Comparison of ENCODE assay signal across 10 cellular contexts in the genomic region with DNA sequence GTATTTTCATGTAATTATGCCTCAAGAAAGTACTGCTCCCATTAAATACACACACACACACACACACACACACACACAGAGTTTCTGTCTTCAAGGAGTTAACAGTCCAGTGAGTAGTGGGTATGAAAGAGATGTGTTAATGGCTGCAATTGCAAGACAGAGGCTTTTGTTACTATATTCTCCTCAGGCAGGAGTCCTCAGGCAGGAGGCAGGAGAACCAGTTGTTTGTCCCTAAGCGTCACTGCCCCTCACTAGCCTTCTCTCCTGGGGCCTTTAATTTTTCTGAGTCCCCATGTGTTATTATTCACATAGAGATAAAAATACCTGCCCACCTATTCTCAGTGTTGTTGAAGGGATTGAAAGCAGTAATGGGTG. TPM values are rescaled to one million over a fixed set of nuclear protein-coding genes. Genes with fewer than 3 reads are reported as not detected.
DNase-seq lines count a peak whose midpoint lies in the region; ATAC-seq, FAIRE-seq and TF ChIP-seq lines count a peak whose summit lies in the region.
"Had no signal": no experiment of that assay in that cellular context is flagged by ENCODE, and none has a peak within 500 bp of the region (broad histone marks: within the 10 kb centered on the region; RNA-seq: fewer than 3 reads in every experiment).

No MANE protein-coding gene starts in this region.

- H3K79me2 ChIP-seq in GM12878 (ENCODE audit: control insufficient read depth, insufficient read depth, low read length) = peaks cover 9% of the 10 kb centered on the region

- H3K27ac ChIP-seq in BLaER1 (peak overlapping the region; percentile 100), GM12878 (ENCODE audit: control insufficient read depth, insufficient read depth) (peak overlapping the region; percentile 100)

- intact Hi-C loops in GM12878 (cut with micrococcal nuclease; ENCODE audit: unreplicated experiment) = loop anchor here (1.0 to 5.0 kb wide), 6 partner anchors 7 to 294 kb away; no protein-coding TSS in a partner anchor

- WGBS in GM12878 (ENCODE audit: insufficient coverage, insufficient replicate concordance, low lambda C conversion rate, missing lambda C conversion rate) = 93% methylated on average over 1 of the region's 1 CpG

- no peak for TF ChIP-seq POLR2A in GM12878 (IDR thresholded peaks at IDR 0.05; ENCODE audit: low read depth, low read length)

- H3K4me3 Mint-ChIP-seq in naive thymus-derived CD8-positive, alpha-beta T cell = peak overlapping the region; percentile 61 to 97 (median 80)

- SMC1A ChIA-PET in GM12878 (lab: Charles Lee; ENCODE audit: uncharacterized antibody, unreplicated experiment) = interaction anchor here (0.7 to 4.9 kb wide), 12 partner anchors 8 to 259 kb away, joined by 3 to 134 read pairs (median 4); no protein-coding TSS in a partner anchor

- H3K9me3 Mint-ChIP-seq in naive thymus-derived CD8-positive, alpha-beta T cell = peaks cover 0 to 4% (median 0%) of the 10 kb centered on the region in 9 donors

- H3K4me1 ChIP-seq in BLaER1 (peaks cover 90% of the 10 kb centered on the region), GM12878 (ENCODE audit: control insufficient read depth, insufficient read depth, low read length) (peaks cover 75% of the 10 kb centered on the region)

- H4K20me1 ChIP-seq in BLaER1 = no peaks in the 10 kb centered on the region
- H4K20me1 ChIP-seq in GM12878 (ENCODE audit: control insufficient read depth, insufficient read depth) = no peaks in the 10 kb centered on the region

- H3K27me3 ChIP-seq in BLaER1 (no peaks in the 10 kb centered on the region), GM12878 (replicated peaks in 1 of 2; ENCODE audit: control insufficient read depth in 2 of 2, insufficient read depth in 2 of 2, low read length in 1 of 2) (no peaks in the 10 kb centered on the region)

- peak overlapping the region; percentile 99 for H3K9ac ChIP-seq in BLaER1
- H3K9ac ChIP-seq in GM12878 (ENCODE audit: control insufficient read depth, insufficient read depth, low read length) = peak overlapping the region; percentile 90

- H3K36me3 ChIP-seq in BLaER1 (peaks cover 23% of the 10 kb centered on the region), GM12878 (ENCODE audit: control insufficient read depth in 2 of 2, insufficient read depth in 2 of 2, low read length in 1 of 2) (peaks cover under 1 to 2% of the 10 kb centered on the region in 2 experiments; a peak in 3 of 4 replicates)

- H3K36me3 Mint-ChIP-seq in naive thymus-derived CD8-positive, alpha-beta T cell = peaks cover 0 to 6% (median 3%) of the 10 kb centered on the region in 3 donors

- no peaks in the 10 kb centered on the region for H3K9me3 ChIP-seq in BLaER1
- H3K9me3 ChIP-seq in GM12878 (replicated peaks; ENCODE audit: control insufficient read depth, insufficient read depth, low read length) = no peaks in the 10 kb centered on the region
- H3K9me3 ChIP-seq: SK-N-SH had no signal

- DNase-seq in HT-29 (ENCODE audit: low spot score) (peak; percentile 4), GM12878 (ENCODE audit: low read depth, low spot score) (no peak), NOMO-1 treated with DMSO at 0.1 percent for 48 hours (lab: John Stamatoyannopoulos, UW; ENCODE audit: unreplicated experiment) (no peak), iPS-NIHi7 (ENCODE audit: extremely low spot score) (no peak), NCI-H2081 (lab: John Stamatoyannopoulos, UW) (no peak)
- peak in 1 of 10 donors; percentile 14 for DNase-seq in naive thymus-derived CD8-positive, alpha-beta T cell
- DNase-seq in NK-92 treated with Interleukin-12 subunit alpha and Interleukin-12 subunit beta, amount 100 ng/mL, for 24 hours (lab: John Stamatoyannopoulos, UW) = no peak

- H3K27me3 Mint-ChIP-seq in naive thymus-derived CD8-positive, alpha-beta T cell = peaks cover 0 to 4% (median 0%) of the 10 kb centered on the region in 5 donors

- no peak for TF ChIP-seq RAD21 in GM12878 (IDR thresholded peaks at IDR 0.05; ENCODE audit: insufficient read depth, low read depth, low read length)

- H3K4me1 Mint-ChIP-seq in naive thymus-derived CD8-positive, alpha-beta T cell = peaks cover 50 to 95% (median 90%) of the 10 kb centered on the region in 4 donors

- no peak for FAIRE-seq in GM12878 (lab: Jason Lieb, UNC)
- FAIRE-seq: keratinocyte had no signal

- ATAC-seq in GM12878 = no peak
- no peak for ATAC-seq in naive thymus-derived CD8-positive, alpha-beta T cell

- BruUV-seq in GM12878 (replicated peaks; lab: Mats Ljungman, UMichigan) = no TSS peak

- H3K4me3 ChIP-seq in BLaER1 (peak overlapping the region; percentile 61), GM12878 (no peak overlapping the region; the same call in 1 of the 2 replicates)

- no peak overlapping the region; the same call in 1 of the 2 replicates for H2AFZ ChIP-seq in GM12878 (ENCODE audit: control insufficient read depth, low read depth, low read length)

- in situ Hi-C loops in GM12878 (cut with MboI) = no loop called here

- peak overlapping the region; percentile 96 to 100 (median 99) for H3K27ac Mint-ChIP-seq in naive thymus-derived CD8-positive, alpha-beta T cell

- TF ChIP-seq EP300 in GM12878 (IDR thresholded peaks at IDR 0.05; ENCODE audit: borderline replicate concordance in 1 of 2, control insufficient read depth in 1 of 2, low read depth in 2 of 2, low read length in 2 of 2) = no peak

- POLR2A ChIA-PET in GM12878 (lab: Charles Lee) = interaction anchor here (0.6 to 7.7 kb wide), 4 partner anchors 11 to 174 kb away, joined by 3 to 74 read pairs (median 9); no protein-coding TSS in a partner anchor
- POLR2A ChIA-PET in naive thymus-derived CD8-positive, alpha-beta T cell (lab: Charles Lee) = interaction anchor here (0.6 to 5.2 kb wide), 4 partner anchors 12 to 696 kb away, joined by 3 to 196 read pairs (median 4); partner anchors contain the start of gene DAD1

- RAD21 ChIA-PET in GM12878 (lab: Charles Lee; ENCODE audit: unreplicated experiment) = interaction anchor here (0.7 to 1.3 kb wide), 17 partner anchors 9 to 238 kb away, joined by 3 to 51 read pairs (median 4); partner anchors contain the start of genes DAD1 and OXA1L

- CTCF ChIA-PET in GM12878 (lab: Yijun Ruan, JAX) = interaction anchor here (0.6 to 4.9 kb wide), 29 partner anchors 12 to 299 kb away, joined by 3 to 189 read pairs (median 4); partner anchors contain the start of gene DAD1

- H3K4me2 ChIP-seq in BLaER1 (peak overlapping the region; percentile 90), GM12878 (ENCODE audit: control insufficient read depth, insufficient read depth) (peak overlapping the region; percentile 32)

- no peak for TF ChIP-seq CTCF in GM12878 (IDR thresholded peaks at IDR 0.05 in 2 of 3, conservative IDR thresholded peaks at IDR 0.05 in 1 of 3; ENCODE audit: control insufficient read depth in 2 of 3, extremely low read depth in 1 of 3, insufficient read depth in 1 of 3, low read depth in 3 of 3, low read length in 3 of 3)

TF ChIP-seq in GM12878, 131 proteins besides CTCF, POLR2A, EP300 and RAD21 (continues in another document):
- peak; percentile 7; the same call in 1 of the 2 replicates for TF ChIP-seq BACH1 (IDR thresholded peaks at IDR 0.05; ENCODE audit: borderline replicate concordance)

RNA-seq across cellular contexts. Expression of gene DAD1, which starts 31.2 kb away (rescaled TPM):
- 111 and 124 TPM in 2 replicates for total RNA-seq in HT-29 (2014; rRNA removed; shearing (Covaris generic))
- 77.8 and 78.3 TPM in 2 replicates for total RNA-seq in GM12878 (2013; cell fraction: nucleolus; rRNA removed)
- 248 and 269 TPM in 2 replicates for total RNA-seq in GM12878 (2014; rRNA removed)
- 210 and 218 TPM in 2 replicates for total RNA-seq in GM12878 (2014; rRNA removed; fragmentation: Illumina TruSeq; extraction: Trizol)
- 161 and 169 TPM in 2 replicates for total RNA-seq in GM12878 (2021)
- 154 TPM for polyA plus RNA-seq in GM12878 (2011; ENCODE audit: low read depth)
- polyA plus RNA-seq in GM12878 (2011; rRNA removed) = 302 and 306 TPM in 2 replicates
- 434 and 580 TPM in 2 replicates for polyA plus RNA-seq in GM12878 (2011; cell fraction: cytosol; rRNA removed)
- 112 and 139 TPM in 2 replicates for polyA plus RNA-seq in GM12878 (2011; cell fraction: nucleus; rRNA removed)
- polyA plus RNA-seq in GM12878 (2012) = 237 and 253 TPM in 2 replicates
- 306 and 315 TPM in 2 replicates for polyA plus RNA-seq in GM12878 (2014; fragmentation: Illumina TruSeq; extraction: Trizol)
- polyA plus RNA-seq in GM12878 (2014; fragmentation: Nextera tagmentation; extraction: Ambion mirVana) = 100 to 1,000 TPM; 711 to 920 TPM
- 294 and 324 TPM in 2 replicates for polyA plus RNA-seq in GM12878 (2014; rRNA removed)
- 100 to 1,000 TPM; 604 to 609 TPM for polyA plus RNA-seq in GM12878 (2016; fragmentation: Nextera tagmentation; extraction: Ambion mirVana)
- polyA minus RNA-seq in GM12878 (2011; rRNA and poly(A)+ RNA removed) = 104 and 162 TPM in 2 replicates
- polyA minus RNA-seq in GM12878 (2011; cell fraction: cytosol; rRNA and poly(A)+ RNA removed) = 33.4 and 47.1 TPM in 2 replicates
- 42.2 and 59.7 TPM in 2 replicates for polyA minus RNA-seq in GM12878 (2011; cell fraction: nucleus; rRNA and poly(A)+ RNA removed)
- 100 to 1,000 TPM; 120 to 122 TPM for total RNA-seq in naive thymus-derived CD8-positive, alpha-beta T cell
- 100 to 1,000 TPM; 610 to 660 (median 642) TPM for polyA plus RNA-seq in naive thymus-derived CD8-positive, alpha-beta T cell

RNA-seq across cellular contexts. Expression of gene ABHD4, which starts 40.3 kb away (rescaled TPM):
- 6.1 and 8.4 TPM in 2 replicates for total RNA-seq in HT-29 (2014; rRNA removed; shearing (Covaris generic))
- 21.4 and 23.0 TPM in 2 replicates for total RNA-seq in GM12878 (2013; cell fraction: nucleolus; rRNA removed)
- total RNA-seq in GM12878 (2014; rRNA removed) = 4.7 and 5.6 TPM in 2 replicates
- total RNA-seq in GM12878 (2014; rRNA removed; fragmentation: Illumina TruSeq; extraction: Trizol) = 4.7 and 5.4 TPM in 2 replicates
- total RNA-seq in GM12878 (2021) = 10.2 and 15.1 TPM in 2 replicates
- 10.5 TPM for polyA plus RNA-seq in GM12878 (2011; ENCODE audit: low read depth)
- 17.4 and 28.7 TPM in 2 replicates for polyA plus RNA-seq in GM12878 (2011; rRNA removed)
- polyA plus RNA-seq in GM12878 (2011; cell fraction: cytosol; rRNA removed) = 33.7 and 34.0 TPM in 2 replicates
- polyA plus RNA-seq in GM12878 (2011; cell fraction: nucleus; rRNA removed) = 19.1 and 31.7 TPM in 2 replicates
- 10.8 and 15.4 TPM in 2 replicates for polyA plus RNA-seq in GM12878 (2012)
- 10.6 and 12.9 TPM in 2 replicates for polyA plus RNA-seq in GM12878 (2014; fragmentation: Illumina TruSeq; extraction: Trizol)
- 1 to 10 TPM; 7.7 to 7.9 TPM for polyA plus RNA-seq in GM12878 (2014; fragmentation: Nextera tagmentation; extraction: Ambion mirVana)
- polyA plus RNA-seq in GM12878 (2014; rRNA removed) = 10.5 and 11.5 TPM in 2 replicates
- 10 to 100 TPM; 12.6 to 14.3 TPM for polyA plus RNA-seq in GM12878 (2016; fragmentation: Nextera tagmentation; extraction: Ambion mirVana)
- 25.3 and 34.6 TPM in 2 replicates for polyA minus RNA-seq in GM12878 (2011; rRNA and poly(A)+ RNA removed)
- 6.5 and 7.5 TPM in 2 replicates for polyA minus RNA-seq in GM12878 (2011; cell fraction: cytosol; rRNA and poly(A)+ RNA removed)
- polyA minus RNA-seq in GM12878 (2011; cell fraction: nucleus; rRNA and poly(A)+ RNA removed) = 11.6 and 12.0 TPM in 2 replicates
- 10 to 100 TPM; 22.2 to 22.6 TPM for total RNA-seq in naive thymus-derived CD8-positive, alpha-beta T cell
- 10 to 100 TPM in 2 of 3 donors, 1 to 10 TPM in 1; 8.7 to 11.9 (median 11.1) TPM for polyA plus RNA-seq in naive thymus-derived CD8-positive, alpha-beta T cell
